ENCODE assay signal across 11 cellular contexts in genomic region chr10:73061743-73062142, GRCh38. TPM values are rescaled to one million over a fixed set of nuclear protein-coding genes. Genes with fewer than 3 reads are reported as not detected.
DNase-seq lines count a peak whose midpoint lies in the region; ATAC-seq and TF ChIP-seq lines count a peak whose summit lies in the region.
"Had no signal": no experiment of that assay in that cellular context is flagged by ENCODE, and none has a peak within 500 bp of the region (broad histone marks: within the 10 kb centered on the region; RNA-seq: fewer than 3 reads in every experiment).

No MANE protein-coding gene starts in this region.

- intact Hi-C loops in heart right ventricle (cut with DNase I) (loop anchor here in 2 of 10 donors (5.0 to 10.0 kb wide), 2 partner anchors 697 to 699 kb away; no protein-coding TSS in a partner anchor), left ventricle myocardium superior (cut with micrococcal nuclease) (loop anchor here (10.0 kb wide), 1 partner anchor 47 kb away; no protein-coding TSS in a partner anchor)

- H3K4me3 ChIP-seq in heart right ventricle = no peak overlapping the region
- no peak overlapping the region for H3K4me3 ChIP-seq in RWPE2 (ENCODE audit: severe bottlenecking)
- H3K4me3 ChIP-seq: A549, GM12878 had no signal

- H3K9me3 ChIP-seq in heart right ventricle = no peaks in the 10 kb centered on the region
- H3K9me3 ChIP-seq in RWPE2 (ENCODE audit: severe bottlenecking) = no peaks in the 10 kb centered on the region
- H3K9me3 ChIP-seq: A549, BE2C had no signal

- DNase-seq in heart right ventricle (no peak), left ventricle myocardium superior (no peak), RWPE2 (ENCODE audit: low spot score) (no peak), left lobe of liver (ENCODE audit: low spot score) (no peak), NCI-H1105 (lab: John Stamatoyannopoulos, UW) (no peak)
- DNase-seq in activated CD8-positive, alpha-beta memory T cell treated with anti-CD3 and anti-CD28 coated beads, Interleukin-2, amount 50 U/mL, for 4 hours = no peak
- DNase-seq: BE2C had no signal

- ATAC-seq in heart right ventricle (peak in 2 of 8 donors; percentile 33 to 47), left ventricle myocardium superior (no peak), RWPE2 (ENCODE audit: low read depth) (no peak), left lobe of liver (peak; percentile 31)

- H3K27ac ChIP-seq in heart right ventricle = peak overlapping the region in 6 of 10 donors; percentile 3 to 73 (median 58)
- peak overlapping the region; percentile 3 for H3K27ac ChIP-seq in RWPE2 (ENCODE audit: poor library complexity, severe bottlenecking)
- H3K27ac ChIP-seq: A549, C4-2B had no signal

- WGBS in heart right ventricle, 2 donors = 86 to 97% methylated on average over 1 of the region's 1 CpG

- H3K36me3 ChIP-seq in heart right ventricle (peaks cover 0 to 94% (median 3%) of the 10 kb centered on the region in 9 donors), RWPE2 (ENCODE audit: low read depth) (peaks cover 81% of the 10 kb centered on the region)

- TF ChIP-seq CTCF in heart right ventricle (IDR thresholded peaks at IDR 0.05) (no peak), RWPE2 (IDR thresholded peaks at IDR 0.05; ENCODE audit: poor library complexity, severe bottlenecking) (no peak)

- H3K4me1 ChIP-seq in heart right ventricle = peaks cover 0 to 22% (median 10%) of the 10 kb centered on the region in 9 donors
- H3K4me1 ChIP-seq in RWPE2 (ENCODE audit: insufficient read depth, poor library complexity, severe bottlenecking) = peaks cover 4% of the 10 kb centered on the region
- H3K4me1 ChIP-seq: A549, BE2C had no signal

- H3K27me3 ChIP-seq in heart right ventricle (no peaks in the 10 kb centered on the region), RWPE2 (ENCODE audit: insufficient read depth, poor library complexity, severe bottlenecking) (no peaks in the 10 kb centered on the region)
- H3K27me3 ChIP-seq: BE2C had no signal

RNA-seq across cellular contexts. Expression of gene P4HA1, which starts 34.9 kb away (rescaled TPM):
- 10 to 100 TPM; 44.4 to 67.3 (median 51.5) TPM for total RNA-seq in heart right ventricle
- polyA plus RNA-seq in heart right ventricle = 10 to 100 TPM; 17.3 to 20.8 TPM
- total RNA-seq in left ventricle myocardium superior = 75.0 TPM
- 7.3 TPM for total RNA-seq in left lobe of liver

RNA-seq across cellular contexts. Expression of gene NUDT13, which starts 48.5 kb away (rescaled TPM):
- total RNA-seq in heart right ventricle (1 to 10 TPM; 1.8 to 5.2 (median 4.0) TPM), left ventricle myocardium superior (4.5 TPM), left lobe of liver (2.7 TPM)
- polyA plus RNA-seq in heart right ventricle = 10 to 100 TPM in 1 of 2 donors, 1 to 10 TPM in 1; 1.4 to 11.0 TPM
- total RNA-seq: G401 had no signal
